In the genomic region with DNA sequence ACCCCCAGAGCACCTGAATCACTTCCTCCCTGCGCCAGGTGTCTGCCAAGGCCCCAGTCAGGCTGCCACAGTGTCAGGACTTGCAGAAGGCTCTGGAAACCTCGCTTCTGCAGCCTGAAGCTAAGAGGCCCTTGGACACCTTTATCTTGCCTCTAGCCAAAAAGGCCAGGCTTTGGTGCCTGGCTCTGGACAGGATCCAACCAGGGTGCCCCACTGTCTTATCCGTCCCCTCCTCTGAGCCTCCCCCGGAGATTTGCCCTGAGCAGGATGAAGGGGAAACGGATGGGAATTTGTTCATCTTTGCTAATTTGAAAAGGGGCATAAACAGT, we compare ENCODE assay signal across 12 cellular contexts. TPM values are rescaled to one million over a fixed set of nuclear protein-coding genes. Genes with fewer than 3 reads are reported as not detected.
DNase-seq lines count a peak whose midpoint lies in the region; FAIRE-seq and TF ChIP-seq lines count a peak whose summit lies in the region.
"Had no signal": no experiment of that assay in that cellular context is flagged by ENCODE, and none has a peak within 500 bp of the region (broad histone marks: within the 10 kb centered on the region; RNA-seq: fewer than 3 reads in every experiment).

No MANE protein-coding gene starts in this region.

- TF ChIP-seq RAD21 in H1 (IDR thresholded peaks at IDR 0.05 in 1 of 2, conservative IDR thresholded peaks at IDR 0.05 in 1 of 2; ENCODE audit: low read depth in 2 of 2, low read length in 2 of 2), result no peak

- H4K20me1 ChIP-seq in OCI-LY7 (ENCODE audit: insufficient read depth, low read length) (no peaks in the 10 kb centered on the region), H1 (replicated peaks in 1 of 2; ENCODE audit: control insufficient read depth in 1 of 2, insufficient read depth in 2 of 2, low read length in 2 of 2) (no peaks in the 10 kb centered on the region)

- no peak overlapping the region for H3K4ac ChIP-seq in H1 (replicated peaks; ENCODE audit: insufficient read length, low read depth, low read length)

- BruUV-seq in OCI-LY7 (replicated peaks; lab: Mats Ljungman, UMichigan), result no TSS peak

- H3K23me2 ChIP-seq in H1 (ENCODE audit: low read depth, low read length), result no peaks in the 10 kb centered on the region

- H3K4me1 ChIP-seq in OCI-LY7 (ENCODE audit: insufficient read depth, low read length, poor library complexity, severe bottlenecking), result peaks cover 32% of the 10 kb centered on the region
- peaks cover 4 to 12% (median 11%) of the 10 kb centered on the region in 4 experiments; a peak in 6 of 7 replicates for H3K4me1 ChIP-seq in H1 (replicated peaks in 1 of 4; ENCODE audit: control insufficient read depth in 3 of 4, insufficient read depth in 4 of 4, low read length in 3 of 4)
- H3K4me1 ChIP-seq in spleen, result peaks cover 0 to 23% (median 7%) of the 10 kb centered on the region in 6 donors

- H3K9ac ChIP-seq in H1 (replicated peaks in 1 of 4; ENCODE audit: extremely low read depth in 1 of 4, low read depth in 3 of 4, low read length in 3 of 4), result no peak overlapping the region

- H3K36me3 ChIP-seq in OCI-LY7 (ENCODE audit: insufficient read depth, low read length) (no peaks in the 10 kb centered on the region), H1 (ENCODE audit: control insufficient read depth in 2 of 4, insufficient read depth in 4 of 4, low read length in 3 of 4) (no peaks in the 10 kb centered on the region), spleen (no peaks in the 10 kb centered on the region)

- no peak overlapping the region; the same call in 1 of the 2 replicates for H2AFZ ChIP-seq in OCI-LY7 (ENCODE audit: low read length)
- H2AFZ ChIP-seq in H1 (ENCODE audit: low read length), result no peak overlapping the region

- H3K4me2 ChIP-seq in OCI-LY7 (ENCODE audit: low read length) (peak overlapping the region; percentile 34; the same call in 1 of the 2 replicates), H1 (ENCODE audit: insufficient read depth in 1 of 2, low read depth in 2 of 2, low read length in 2 of 2) (no peak overlapping the region)

- CTCF ChIA-PET in OCI-LY7 (lab: Charles Lee; ENCODE audit: unreplicated experiment) (no interaction called here), H1 (lab: Charles Lee; ENCODE audit: partially characterized antibody) (interaction anchor here (0.6 to 2.4 kb wide), 12 partner anchors 9 to 116 kb away, joined by 3 to 11 read pairs (median 4); no protein-coding TSS in a partner anchor)

- no peak overlapping the region for H3K18ac ChIP-seq in H1 (ENCODE audit: extremely low read depth, low read length)

- WGBS in H1 (ENCODE audit: extremely low coverage in 1 of 2, insufficient coverage in 1 of 2, insufficient read length in 1 of 2, insufficient replicate concordance in 2 of 2, low coverage in 1 of 2, low lambda C conversion rate in 2 of 2, missing lambda C conversion rate in 1 of 2), 2 experiments, result 87% methylated on average over 5 of the region's 5 CpGs; no CpG with 5 or more reads in 1 of the 2 experiments
- 74 to 94% (median 87%) methylated on average over 5 of the region's 5 CpGs for WGBS in spleen, 5 donors

- intact Hi-C loops in OCI-LY7 (cut with micrococcal nuclease; ENCODE audit: unreplicated experiment), result no loop called here
- intact Hi-C loops in spleen (cut with DNase I; ENCODE audit: low total_unique reads), result no loop called here

- no peak overlapping the region for H3K14ac ChIP-seq in H1 (ENCODE audit: insufficient read length)

- no peak overlapping the region for H3K23ac ChIP-seq in H1 (ENCODE audit: insufficient read length)

- TF ChIP-seq CTCF in OCI-LY7 (conservative IDR thresholded peaks at IDR 0.05; ENCODE audit: low read length), result no peak
- no peak for TF ChIP-seq CTCF in H1 (IDR thresholded peaks at IDR 0.05; ENCODE audit: control extremely low read depth in 1 of 3, insufficient read depth in 1 of 3, low read depth in 1 of 3, low read length in 3 of 3)
- TF ChIP-seq CTCF in spleen (IDR thresholded peaks at IDR 0.05 in 8 of 11, conservative IDR thresholded peaks at IDR 0.05 in 3 of 11), result no peak

- H3K4me3 ChIP-seq in OCI-LY7 (ENCODE audit: low read depth, low read length, poor library complexity, severe bottlenecking) (no peak overlapping the region), H1 (ENCODE audit: extremely low read depth in 1 of 4, insufficient read depth in 2 of 4, low read depth in 3 of 4, low read length in 4 of 4) (no peak overlapping the region), spleen (no peak overlapping the region)

- TF ChIP-seq POLR2A in H1 (IDR thresholded peaks at IDR 0.05; ENCODE audit: control extremely low read depth in 1 of 2, low read depth in 2 of 2, low read length in 2 of 2), result no peak
- no peak for TF ChIP-seq POLR2A in spleen (IDR thresholded peaks at IDR 0.05)

- no peak overlapping the region for H2BK120ac ChIP-seq in H1 (replicated peaks; ENCODE audit: low read depth, low read length)

- H3K27me3 ChIP-seq in H1 (replicated peaks in 1 of 4; ENCODE audit: control insufficient read depth in 3 of 4, extremely low read depth in 1 of 4, insufficient read depth in 3 of 4, low read length in 3 of 4) (peaks cover 0 to 4% (median 0%) of the 10 kb centered on the region in 4 experiments; a peak in 3 of 7 replicates), spleen (replicated peaks in 1 of 7) (peaks cover 0 to 10% (median 0%) of the 10 kb centered on the region in 7 donors)

- H2BK20ac ChIP-seq in H1 (ENCODE audit: low read length), result no peak overlapping the region; the same call in 1 of the 2 replicates

- H3K27ac ChIP-seq in OCI-LY7 (ENCODE audit: low read depth, low read length, poor library complexity, severe bottlenecking) (no peak overlapping the region), H1 (ENCODE audit: low read depth, low read length) (no peak overlapping the region), spleen (no peak overlapping the region)

- no peak for FAIRE-seq in H1 (lab: Jason Lieb, UNC)

- H3K79me2 ChIP-seq in OCI-LY7 (ENCODE audit: insufficient read depth, low read depth, low read length) (no peaks in the 10 kb centered on the region), H1 (ENCODE audit: control insufficient read depth in 1 of 2, insufficient read depth in 2 of 2, low read length in 2 of 2) (no peaks in the 10 kb centered on the region)

- H2BK12ac ChIP-seq in H1 (ENCODE audit: low read depth, low read length), result no peak overlapping the region

- TF ChIP-seq EP300 in H1 (IDR thresholded peaks at IDR 0.05; ENCODE audit: borderline replicate concordance in 1 of 2, low read depth in 2 of 2, low read length in 2 of 2), result no peak

- H4K8ac ChIP-seq in H1 (ENCODE audit: extremely low read depth, insufficient read depth, low read length), result no peak overlapping the region

- no peaks in the 10 kb centered on the region for H3K9me2 ChIP-seq in OCI-LY7 (ENCODE audit: insufficient read depth, low read length)

- H2BK5ac ChIP-seq in H1 (ENCODE audit: low read depth, low read length), result no peak overlapping the region

- DNase-seq in DMS153 treated with DMSO at 0.1 percent for 48 hours (lab: John Stamatoyannopoulos, UW; ENCODE audit: unreplicated experiment), result peak; percentile 54
- no peak for DNase-seq in DMS153 (lab: John Stamatoyannopoulos, UW)
- DNase-seq in OCI-LY7 (ENCODE audit: low spot score), result peak; percentile 41
- DNase-seq in H1 (ENCODE audit: low read depth in 1 of 2, low spot score in 2 of 2), result no peak
- peak; percentile 35 for DNase-seq in spleen
- DNase-seq in SIG-M5 (lab: John Stamatoyannopoulos, UW), result no peak
- no peak for DNase-seq in mucosa of gallbladder (ENCODE audit: low spot score)
- DNase-seq in NCI-H774 (lab: John Stamatoyannopoulos, UW), result no peak
- DNase-seq: 8988T; foreskin melanocyte; left ventricle myocardium superior; stimulated activated naive CD4-positive, alpha-beta T cell had no signal

- H2BK15ac ChIP-seq in H1 (ENCODE audit: low read length), result peak overlapping the region; percentile 96; the same call in 1 of the 2 replicates

- no peak overlapping the region for H3K56ac ChIP-seq in H1 (replicated peaks; ENCODE audit: insufficient read length, low read depth, low read length)

- no peak overlapping the region for H2AK5ac ChIP-seq in H1 (ENCODE audit: low read depth, low read length)

- H4K5ac ChIP-seq in H1 (ENCODE audit: insufficient read length, low read depth, low read length), result no peak overlapping the region

- H4K91ac ChIP-seq in H1 (replicated peaks; ENCODE audit: insufficient read length, low read length), result no peak overlapping the region

- H3K9me3 ChIP-seq in OCI-LY7 (ENCODE audit: low read length) (no peaks in the 10 kb centered on the region), H1 (ENCODE audit: insufficient read depth in 2 of 2, low read depth in 1 of 2, low read length in 1 of 2) (no peaks in the 10 kb centered on the region), spleen (no peaks in the 10 kb centered on the region)

- POLR2A ChIA-PET in OCI-LY7 (lab: Charles Lee) (interaction anchor here (1.0 kb wide), 1 partner anchor 14 kb away, joined by 3 read pairs; no protein-coding TSS in a partner anchor), H1 (lab: Charles Lee; ENCODE audit: partially characterized antibody) (no interaction called here)

- H3K79me1 ChIP-seq in H1 (ENCODE audit: low read depth, low read length), result no peaks in the 10 kb centered on the region

TF ChIP-seq in H1, 55 proteins besides CTCF, POLR2A, EP300 and RAD21 (continues in another document):
- TF ChIP-seq MAFK (IDR thresholded peaks at IDR 0.05; ENCODE audit: low read depth, low read length), result no peak
- no peak for TF ChIP-seq CBX8 (IDR thresholded peaks at IDR 0.05; ENCODE audit: borderline replicate concordance, low read depth, low read length)
- no peak for TF ChIP-seq BRCA1 (IDR thresholded peaks at IDR 0.05; ENCODE audit: low read depth, low read length)
- no peak for TF ChIP-seq CTBP2 (IDR thresholded peaks at IDR 0.05; ENCODE audit: borderline replicate concordance, insufficient read depth, insufficient read length, low read length)
- no peak for TF ChIP-seq ZNF274 (IDR thresholded peaks at IDR 0.05; ENCODE audit: borderline replicate concordance, extremely low read depth, low read length)
- no peak for TF ChIP-seq CEBPB (IDR thresholded peaks at IDR 0.05; ENCODE audit: low read depth, low read length)
- TF ChIP-seq BACH1 (IDR thresholded peaks at IDR 0.05; ENCODE audit: low read length), result no peak
- no peak for TF ChIP-seq KDM5A (IDR thresholded peaks at IDR 0.05; ENCODE audit: low read length)

RNA-seq across cellular contexts. Expression of gene CLSTN1, which starts 12.8 kb away (rescaled TPM):
- 49.4 and 58.6 TPM in 2 replicates for total RNA-seq in OCI-LY7 (2014; rRNA removed; shearing (Covaris generic))
- total RNA-seq in OCI-LY7 (2022) (124 and 141 TPM in 2 replicates), spleen (10 to 100 TPM; 55.9 to 70.7 (median 62.5) TPM), mucosa of gallbladder (287 TPM)
- 97.4 and 99.0 TPM in 2 replicates for total RNA-seq in H1 (2021; fragmentation: NEBNext Ultra II Directional; extraction: Animal tissue kit (Norgen Biotek cat#: 25700))
- polyA plus RNA-seq in H1 (2011; rRNA removed) (34.2 and 55.4 TPM in 2 replicates), spleen (10 to 100 TPM; 28.8 to 36.4 (median 30.3) TPM)
- polyA plus RNA-seq in H1 (2011; cell fraction: cytosol; rRNA removed), result 38.7 TPM
- polyA plus RNA-seq in H1 (2011; cell fraction: nucleus; rRNA removed), result 87.5 TPM
- polyA plus RNA-seq in H1 (2012, experiment 1 of 2), result 78.7 to 109 TPM (median 97.3 TPM) in 4 replicates
- polyA plus RNA-seq in H1 (2012, experiment 2 of 2), result 84.4 TPM
- polyA plus RNA-seq in H1 (2013, experiment 1 of 2), result 126 TPM
- 110 TPM for polyA plus RNA-seq in H1 (2013, experiment 2 of 2)
- polyA minus RNA-seq in H1 (2011; rRNA and poly(A)+ RNA removed), result 42.8 and 45.5 TPM in 2 replicates
- polyA minus RNA-seq in H1 (2011; cell fraction: cytosol; rRNA and poly(A)+ RNA removed), result 54.3 TPM
- polyA minus RNA-seq in H1 (2011; cell fraction: nucleus; rRNA and poly(A)+ RNA removed), result 31.1 TPM

Comparison
In these comparisons a context has a peak if more than half of its experiments do, and no peak if none do; other contexts are left out.
1. DNase-seq: peak in DMS153 treated with DMSO at 0.1 percent for 48 hours (single experiment), OCI-LY7 (single experiment) and spleen (single experiment); none in DMS153 (single experiment), H1 (0 of 2), SIG-M5 (single experiment), mucosa of gallbladder (single experiment) and NCI-H774 (single experiment).